8 cellular contexts compared by ENCODE assay signal in the genomic region with DNA sequence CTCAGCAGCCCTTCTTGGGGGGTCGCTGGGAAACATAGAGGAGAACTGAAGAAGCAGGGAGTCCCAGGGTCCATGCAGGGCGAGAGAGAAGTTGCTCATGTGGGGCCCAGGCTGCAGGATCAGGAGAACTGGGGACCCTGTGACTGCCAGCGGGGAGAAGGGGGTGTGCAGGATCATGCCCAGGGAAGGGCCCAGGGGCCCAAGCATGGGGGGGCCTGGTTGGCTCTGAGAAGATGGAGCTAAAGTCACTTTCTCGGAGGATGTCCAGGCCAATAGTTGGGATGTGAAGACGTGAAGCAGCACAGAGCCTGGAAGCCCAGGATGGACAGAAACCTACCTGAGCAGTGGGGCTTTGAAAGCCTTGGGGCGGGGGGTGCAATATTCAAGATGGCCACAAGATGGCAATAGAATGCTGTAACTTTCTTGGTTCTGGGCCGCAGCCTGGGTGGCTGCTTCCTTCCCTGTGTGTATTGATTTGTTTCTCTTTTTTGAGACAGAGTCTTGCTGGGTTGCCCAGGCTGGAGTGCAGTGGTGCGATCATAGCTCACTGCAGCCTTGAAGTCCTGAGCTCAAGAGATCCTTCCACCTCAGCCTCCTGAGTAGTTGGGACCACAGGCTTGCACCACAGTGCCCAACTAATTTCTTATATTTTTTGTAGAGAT. TPM values are rescaled to one million over a fixed set of nuclear protein-coding genes. Genes with fewer than 3 reads are reported as not detected.
DNase-seq lines count a peak whose midpoint lies in the region; ATAC-seq and TF ChIP-seq lines count a peak whose summit lies in the region.

No MANE protein-coding gene starts in this region.

- no peak for TF ChIP-seq EP300 in gastroesophageal sphincter (IDR thresholded peaks at IDR 0.05)
- TF ChIP-seq EP300 in ovary (IDR thresholded peaks at IDR 0.05), result no peak

- 0 to 25% methylated on average over 4 to 5 of the region's 8 CpGs for WGBS in gastroesophageal sphincter (ENCODE audit: low coverage in 1 of 2), 2 donors
- 21 to 28% (median 25%) methylated on average over 8 of the region's 8 CpGs for WGBS in ovary, 3 donors

- TF ChIP-seq POLR2A in gastroesophageal sphincter (IDR thresholded peaks at IDR 0.05) (no peak), ovary (IDR thresholded peaks at IDR 0.05) (peak; percentile 0)

- H3K36me3 ChIP-seq in SJSA1, result no peaks in the 10 kb centered on the region
- H3K36me3 ChIP-seq in gastroesophageal sphincter, result no peaks in the 10 kb centered on the region
- no peaks in the 10 kb centered on the region for H3K36me3 ChIP-seq in ovary
- H3K36me3 ChIP-seq in tibial artery, result no peaks in the 10 kb centered on the region

- H3K4me1 ChIP-seq in SJSA1 (replicated peaks), result no peaks in the 10 kb centered on the region
- peaks cover 0 to 21% (median 8%) of the 10 kb centered on the region in 3 donors for H3K4me1 ChIP-seq in gastroesophageal sphincter
- H3K4me1 ChIP-seq in ovary (ENCODE audit: insufficient read depth), result peaks cover 2% of the 10 kb centered on the region
- peaks cover 0 to 21% (median 7%) of the 10 kb centered on the region in 4 donors for H3K4me1 ChIP-seq in tibial artery

- peak in 3 of 4 experiments; percentile 95 to 99 (median 96) for TF ChIP-seq CTCF in gastroesophageal sphincter (IDR thresholded peaks at IDR 0.05)
- TF ChIP-seq CTCF in ovary (IDR thresholded peaks at IDR 0.05), result peak; percentile 87 to 89 (median 87)
- peak; percentile 94 to 97 for TF ChIP-seq CTCF in tibial artery (IDR thresholded peaks at IDR 0.05)

- H3K9me3 ChIP-seq in SJSA1 (replicated peaks), result no peaks in the 10 kb centered on the region
- H3K9me3 ChIP-seq in gastroesophageal sphincter, result no peaks in the 10 kb centered on the region
- H3K9me3 ChIP-seq in ovary, result no peaks in the 10 kb centered on the region
- H3K9me3 ChIP-seq in tibial artery, result no peaks in the 10 kb centered on the region

- H3K27me3 ChIP-seq in SJSA1 (replicated peaks) (no peaks in the 10 kb centered on the region; the same call in 1 of the 2 replicates), gastroesophageal sphincter (no peaks in the 10 kb centered on the region), ovary (no peaks in the 10 kb centered on the region), tibial artery (no peaks in the 10 kb centered on the region)

- H3K27ac ChIP-seq in SJSA1 (no peak overlapping the region), gastroesophageal sphincter (no peak overlapping the region), ovary (no peak overlapping the region), tibial artery (no peak overlapping the region)

- DNase-seq in GM03348 (ENCODE audit: low spot score) (peak; percentile 89), LoVo (ENCODE audit: low spot score) (peak; percentile 62), SJSA1 (ENCODE audit: low read depth in 1 of 2, low spot score in 2 of 2) (peak; percentile 75 to 79), ovary (peak; percentile 51 to 75 (median 73)), tibial artery (peak; percentile 69 to 78)
- DNase-seq in activated effector memory CD4-positive, alpha-beta T cell treated with anti-CD3 and anti-CD28 coated beads, Interleukin-2, amount 50 U/mL, for 16 hours, result peak; percentile 88

- ATAC-seq in gastroesophageal sphincter, result peak; percentile 73
- no peak for ATAC-seq in GM18861 (IDR thresholded peaks at IDR 0.05; ENCODE audit: unreplicated experiment)

- no peak overlapping the region for H3K4me3 ChIP-seq in SJSA1
- no peak overlapping the region for H3K4me3 ChIP-seq in gastroesophageal sphincter
- H3K4me3 ChIP-seq in ovary, result no peak overlapping the region
- no peak overlapping the region for H3K4me3 ChIP-seq in tibial artery

- intact Hi-C loops in ovary (cut with DNase I) (loop anchor here in 3 of 4 donors (5.0 to 10.0 kb wide), 2 partner anchors 210 to 212 kb away; no protein-coding TSS in a partner anchor), tibial artery (cut with DNase I; ENCODE audit: low total_unique reads) (loop anchor here (5.0 kb wide), 2 partner anchors 40 to 210 kb away; no protein-coding TSS in a partner anchor)

RNA-seq across cellular contexts. Expression of gene STH, which starts 3.4 kb away (rescaled TPM):
- total RNA-seq in SJSA1 (2014; rRNA removed; shearing (Covaris generic)), result not detected in 2 replicates
- not detected for total RNA-seq in gastroesophageal sphincter
- total RNA-seq in ovary, result not detected
- not detected for polyA plus RNA-seq in ovary
